Comparison of ENCODE assay signal across 1 cellular context in the genomic region with DNA sequence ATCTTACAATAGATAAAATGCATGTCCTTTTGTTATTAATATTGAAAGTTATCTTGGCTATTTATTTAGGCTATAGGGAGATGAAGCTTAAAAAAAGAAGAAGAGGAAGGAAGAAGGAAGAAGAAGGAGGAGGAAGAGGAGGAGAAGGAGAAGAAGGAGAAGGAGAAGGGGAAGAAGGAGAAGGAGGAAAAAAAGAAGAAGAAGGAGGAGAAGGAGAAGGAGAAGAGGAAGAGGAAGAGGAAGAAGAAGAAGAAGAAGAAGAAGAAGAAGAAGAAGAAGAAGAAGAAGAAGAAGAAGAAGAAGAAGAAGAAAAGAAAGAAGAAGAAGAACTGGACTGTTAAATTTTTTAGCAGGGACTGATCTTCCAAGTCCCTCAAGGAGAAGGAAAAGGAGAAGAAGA. TPM values are rescaled to one million over a fixed set of nuclear protein-coding genes. Genes with fewer than 3 reads are reported as not detected.
"Had no signal": no experiment of that assay in that cellular context is flagged by ENCODE, and none has a peak within 500 bp of the region (broad histone marks: within the 10 kb centered on the region; RNA-seq: fewer than 3 reads in every experiment).

No MANE protein-coding gene starts in this region.

RNA-seq across cellular contexts. Expression of gene ACSM1, which starts 20.2 kb away (rescaled TPM):
- total RNA-seq: temporal lobe had no signal
